In the genomic region with DNA sequence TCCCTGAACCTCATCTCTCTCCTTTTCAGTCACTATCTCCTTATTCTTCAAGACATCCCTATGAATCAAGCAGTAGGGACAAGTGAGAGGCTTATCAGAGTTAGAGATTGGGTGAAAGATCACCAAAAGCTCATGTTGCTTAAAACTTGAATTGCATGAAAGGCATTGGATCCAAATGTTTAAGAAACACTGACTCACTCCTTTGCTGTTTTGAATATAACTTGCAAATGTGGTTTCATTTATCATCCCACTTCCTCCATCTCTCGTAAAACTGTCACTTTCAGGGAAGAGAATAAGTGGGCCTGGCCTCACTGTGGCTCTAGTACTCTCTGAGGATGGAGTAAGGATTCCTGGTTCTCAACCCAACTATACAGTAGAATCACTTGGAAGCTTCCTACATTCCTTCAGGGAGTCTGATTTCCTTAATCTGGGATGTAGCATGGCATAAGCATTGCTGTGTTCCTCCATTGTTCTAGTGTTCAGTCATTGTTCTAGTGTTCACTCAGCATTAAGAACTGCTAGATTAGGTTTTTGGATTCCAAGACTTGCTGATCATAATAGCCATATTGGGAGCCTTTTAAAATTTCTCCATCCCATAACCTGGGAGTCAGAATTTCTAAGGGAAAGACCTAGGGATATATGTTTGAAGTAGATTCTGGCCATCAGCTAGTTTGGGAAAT, we compare ENCODE assay signal across 1 cellular context.
TF ChIP-seq lines count a peak whose summit lies in the region.

No MANE protein-coding gene starts in this region.

TF ChIP-seq in K562, 482 proteins besides CTCF, POLR2A, EP300 and RAD21 (continued from another document):
- TF ChIP-seq ELK3 (CRISPR knock-in tag; IDR thresholded peaks at IDR 0.05) (no peak), ZNF224 (CRISPR knock-in tag; IDR thresholded peaks at IDR 0.05) (no peak), RBM15 (IDR thresholded peaks at IDR 0.05; ENCODE audit: insufficient read depth, low read length) (no peak), FOXJ2 (tag; IDR thresholded peaks at IDR 0.05) (no peak), MEIS2 (IDR thresholded peaks at IDR 0.05; ENCODE audit: partially characterized antibody) (peak; percentile 74), CSDE1 (IDR thresholded peaks at IDR 0.05) (no peak), NFE2 (IDR thresholded peaks at IDR 0.05; ENCODE audit: low read depth) (0 out of 2 replicates have a peak, but pooled peaks have one; percentile 10), ADNP (tag; IDR thresholded peaks at IDR 0.05) (no peak), HDAC3 (IDR thresholded peaks at IDR 0.05; ENCODE audit: borderline replicate concordance, partially characterized antibody) (no peak)
- TF ChIP-seq, protein P1, sequence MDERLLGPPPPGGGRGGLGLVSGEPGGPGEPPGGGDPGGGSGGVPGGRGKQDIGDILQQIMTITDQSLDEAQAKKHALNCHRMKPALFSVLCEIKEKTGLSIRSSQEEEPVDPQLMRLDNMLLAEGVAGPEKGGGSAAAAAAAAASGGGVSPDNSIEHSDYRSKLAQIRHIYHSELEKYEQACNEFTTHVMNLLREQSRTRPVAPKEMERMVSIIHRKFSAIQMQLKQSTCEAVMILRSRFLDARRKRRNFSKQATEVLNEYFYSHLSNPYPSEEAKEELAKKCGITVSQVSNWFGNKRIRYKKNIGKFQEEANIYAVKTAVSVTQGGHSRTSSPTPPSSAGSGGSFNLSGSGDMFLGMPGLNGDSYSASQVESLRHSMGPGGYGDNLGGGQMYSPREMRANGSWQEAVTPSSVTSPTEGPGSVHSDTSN (CRISPR knock-in tag; IDR thresholded peaks at IDR 0.05; ENCODE audit: low read depth): no peak
- TF ChIP-seq, protein P1 (tag; conservative IDR thresholded peaks at IDR 0.05; ENCODE audit: low read depth): peak; percentile 21; the same call in 1 of the 2 replicates
- TF ChIP-seq, protein P2, sequence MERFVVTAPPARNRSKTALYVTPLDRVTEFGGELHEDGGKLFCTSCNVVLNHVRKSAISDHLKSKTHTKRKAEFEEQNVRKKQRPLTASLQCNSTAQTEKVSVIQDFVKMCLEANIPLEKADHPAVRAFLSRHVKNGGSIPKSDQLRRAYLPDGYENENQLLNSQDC (CRISPR knock-in tag; IDR thresholded peaks at IDR 0.05): no peak
- TF ChIP-seq, protein P3, sequence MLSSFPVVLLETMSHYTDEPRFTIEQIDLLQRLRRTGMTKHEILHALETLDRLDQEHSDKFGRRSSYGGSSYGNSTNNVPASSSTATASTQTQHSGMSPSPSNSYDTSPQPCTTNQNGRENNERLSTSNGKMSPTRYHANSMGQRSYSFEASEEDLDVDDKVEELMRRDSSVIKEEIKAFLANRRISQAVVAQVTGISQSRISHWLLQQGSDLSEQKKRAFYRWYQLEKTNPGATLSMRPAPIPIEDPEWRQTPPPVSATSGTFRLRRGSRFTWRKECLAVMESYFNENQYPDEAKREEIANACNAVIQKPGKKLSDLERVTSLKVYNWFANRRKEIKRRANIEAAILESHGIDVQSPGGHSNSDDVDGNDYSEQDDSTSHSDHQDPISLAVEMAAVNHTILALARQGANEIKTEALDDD (IDR thresholded peaks at IDR 0.05): 0 out of 2 replicates have a peak, but pooled peaks have one; percentile 16
- TF ChIP-seq, protein P4, sequence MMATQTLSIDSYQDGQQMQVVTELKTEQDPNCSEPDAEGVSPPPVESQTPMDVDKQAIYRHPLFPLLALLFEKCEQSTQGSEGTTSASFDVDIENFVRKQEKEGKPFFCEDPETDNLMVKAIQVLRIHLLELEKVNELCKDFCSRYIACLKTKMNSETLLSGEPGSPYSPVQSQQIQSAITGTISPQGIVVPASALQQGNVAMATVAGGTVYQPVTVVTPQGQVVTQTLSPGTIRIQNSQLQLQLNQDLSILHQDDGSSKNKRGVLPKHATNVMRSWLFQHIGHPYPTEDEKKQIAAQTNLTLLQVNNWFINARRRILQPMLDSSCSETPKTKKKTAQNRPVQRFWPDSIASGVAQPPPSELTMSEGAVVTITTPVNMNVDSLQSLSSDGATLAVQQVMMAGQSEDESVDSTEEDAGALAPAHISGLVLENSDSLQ (IDR thresholded peaks at IDR 0.05): 0 out of 2 replicates have a peak, but pooled peaks have one; percentile 13
TF ChIP-seq in K562: peak in this region for 6.
